ENCODE assay signal across 30 cellular contexts in the genomic region with DNA sequence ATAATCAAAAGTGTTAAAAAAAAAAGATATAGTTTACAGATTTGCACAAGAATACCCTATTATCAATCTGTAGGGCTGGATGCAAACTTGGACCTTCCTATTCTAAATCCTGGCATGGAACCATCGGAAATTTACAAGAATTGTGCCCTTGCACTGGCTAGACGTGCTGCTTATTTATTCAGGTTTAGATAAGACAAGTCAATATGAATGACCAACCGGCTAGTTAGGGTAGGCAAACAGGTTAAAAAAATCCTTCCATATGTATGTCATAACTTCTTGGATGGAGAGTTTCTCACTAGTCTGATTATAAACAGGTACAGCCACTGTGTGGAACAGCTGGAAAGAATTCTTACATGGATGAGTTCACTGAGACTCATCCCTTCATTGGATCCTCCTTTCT.
"Had no signal": no experiment of that assay in that cellular context is flagged by ENCODE, and none has a peak within 500 bp of the region (broad histone marks: within the 10 kb centered on the region; RNA-seq: fewer than 3 reads in every experiment).

No MANE protein-coding gene starts in this region.

- H3K36me3 ChIP-seq: brain microvascular endothelial cell, cardiac muscle cell, WERI-Rb-1 had no signal

- H3K27me3 ChIP-seq: brain microvascular endothelial cell, cardiac muscle cell had no signal

- ATAC-seq: activated CD8-positive, alpha-beta memory T cell treated with anti-CD3 and anti-CD28 coated beads, Interleukin-2, amount 10 ng/mL, durations not matched to agents 7 days and 5 days; activated naive CD8-positive, alpha-beta T cell treated with anti-CD3 and anti-CD28 coated beads, Interleukin-2, amount 50 U/mL, for 24 hours; SK-N-SH treated with all-trans-retinoic acid at 6 μM for 48 hours; T-cell; T-helper 17 cell had no signal

- DNase-seq: activated CD4-positive, alpha-beta memory T cell treated with anti-CD3 and anti-CD28 coated beads, Interleukin-2, amount 10 ng/mL, durations not matched to agents 7 days and 5 days; activated CD4-positive, alpha-beta T cell treated with anti-CD3 and anti-CD28 coated beads for 1 hour; activated CD4-positive, alpha-beta T cell treated with anti-CD3 and anti-CD28 coated beads for 48 hours; activated CD4-positive, CD25-positive, alpha-beta regulatory T cell; activated CD8-positive, alpha-beta memory T cell treated with anti-CD3 and anti-CD28 coated beads for 24 hours; activated CD8-positive, alpha-beta memory T cell treated with anti-CD3 and anti-CD28 coated beads, Interleukin-2, amount 10 ng/mL, durations not matched to agents 7 days and 5 days; activated CD8-positive, alpha-beta memory T cell treated with anti-CD3 and anti-CD28 coated beads, Interleukin-2, amount 50 U/mL, for 48 hours; activated effector memory CD4-positive, alpha-beta T cell treated with Interleukin-2 at 50 U/mL for 16 hours; activated naive CD4-positive, alpha-beta T cell treated with anti-CD3 and anti-CD28 coated beads, Interleukin-2, amount 10 ng/mL, durations not matched to agents 7 days and 5 days; activated naive CD8-positive, alpha-beta T cell treated with anti-CD3 and anti-CD28 coated beads, Interleukin-2, amount 50 U/mL, for 24 hours; activated T-cell treated with anti-CD3 and anti-CD28 coated beads, Interleukin-2, amount 50 U/mL, for 48 hours; anterior cingulate cortex; brain microvascular endothelial cell; Kasumi-1; KG1; MM.1S; MV-4-11; NCI-H1092; NCI-H1436 treated with DMSO at 0.1 percent for 48 hours; NCI-H1694 treated with DMSO at 0.1 percent for 48 hours; NCI-H2029; NCI-H345; NCI-H524 treated with DMSO at 0.1 percent for 48 hours; PC-9; SHP77; T-cell; T-helper 17 cell; WERI-Rb-1 had no signal

- H3K4me2 ChIP-seq: PC-9 had no signal

- H3K4me3 ChIP-seq: cardiac muscle cell, PC-9 had no signal

- H2AFZ ChIP-seq: PC-9 had no signal

- H3K27ac ChIP-seq: brain microvascular endothelial cell, cardiac muscle cell, PC-9, WERI-Rb-1 had no signal
